In genomic region chr9:96048116-96048953, GRCh38 we compare ENCODE assay signal across 8 cellular contexts.
DNase-seq lines count a peak whose midpoint lies in the region; ATAC-seq, FAIRE-seq and TF ChIP-seq lines count a peak whose summit lies in the region.

No MANE protein-coding gene starts in this region.

- H3K27me3 ChIP-seq in astrocyte (ENCODE audit: insufficient read depth, low read length): peaks cover 22% of the 10 kb centered on the region
- no peaks in the 10 kb centered on the region for H3K27me3 ChIP-seq in sigmoid colon

- WGBS in sigmoid colon, 2 donors: 63 to 78% methylated on average over 24 of the region's 24 CpGs

- no peaks in the 10 kb centered on the region for H3K36me3 ChIP-seq in astrocyte (ENCODE audit: insufficient read depth, low read length)
- H3K36me3 ChIP-seq in sigmoid colon: no peaks in the 10 kb centered on the region

- H3K9me3 Mint-ChIP-seq in astrocyte (ENCODE audit: unreplicated experiment): peaks cover 7% of the 10 kb centered on the region

- peak overlapping the region; percentile 58 for H3K4me2 ChIP-seq in astrocyte (ENCODE audit: low read length)

- H3K9ac ChIP-seq in astrocyte (ENCODE audit: low read length): peak overlapping the region; percentile 35

- peaks cover 6% of the 10 kb centered on the region for H3K36me3 Mint-ChIP-seq in astrocyte (ENCODE audit: low read depth, unreplicated experiment)

- H3K4me1 Mint-ChIP-seq in astrocyte (ENCODE audit: low read depth, unreplicated experiment): peaks cover 19% of the 10 kb centered on the region

- TF ChIP-seq CTCF in astrocyte (IDR thresholded peaks at IDR 0.05; ENCODE audit: insufficient read depth, low read depth, low read length): no peak
- TF ChIP-seq CTCF in sigmoid colon (IDR thresholded peaks at IDR 0.05): no peak

- peak overlapping the region; percentile 95 for H3K27ac Mint-ChIP-seq in astrocyte (ENCODE audit: unreplicated experiment)

- H3K4me3 Mint-ChIP-seq in astrocyte (ENCODE audit: unreplicated experiment): no peak overlapping the region

- peaks cover 35% of the 10 kb centered on the region for H3K27me3 Mint-ChIP-seq in astrocyte (ENCODE audit: low read depth, unreplicated experiment)

- no peak for FAIRE-seq in astrocyte (lab: Jason Lieb, UNC)

- ATAC-seq in HG03280 (IDR thresholded peaks at IDR 0.05; ENCODE audit: unreplicated experiment): no peak

- no peaks in the 10 kb centered on the region for H3K79me2 ChIP-seq in astrocyte (ENCODE audit: insufficient read depth, low read length)

- H3K4me3 ChIP-seq in astrocyte (ENCODE audit: insufficient read depth, low read depth, low read length): no peak overlapping the region
- H3K4me3 ChIP-seq in sigmoid colon: peak overlapping the region in 2 of 4 donors; percentile 2 to 10

- H3K9me3 ChIP-seq in astrocyte (ENCODE audit: insufficient read depth, low read depth, low read length) (peaks cover 2% of the 10 kb centered on the region), sigmoid colon (no peaks in the 10 kb centered on the region)

- intact Hi-C loops in sigmoid colon (cut with DNase I): loop anchor here (2.0 kb wide), 1 partner anchor 170 kb away; no protein-coding TSS in a partner anchor

- TF ChIP-seq POLR2A in sigmoid colon (IDR thresholded peaks at IDR 0.05): no peak

- peak overlapping the region; percentile 56 for H2AFZ ChIP-seq in astrocyte (ENCODE audit: low read depth, low read length)

- peak; percentile 36 for DNase-seq in HuH-7 (ENCODE audit: low spot score)
- DNase-seq in astrocyte (ENCODE audit: low read depth): no peak
- peak; percentile 32 for DNase-seq in inferior parietal cortex (ENCODE audit: extremely low spot score)
- DNase-seq in sigmoid colon: no peak
- DNase-seq in D341Med (ENCODE audit: low spot score): no peak
- no peak for DNase-seq in SIG-M5 (lab: John Stamatoyannopoulos, UW)
- no peak for DNase-seq in NCI-H1436 treated with DMSO at 0.1 percent for 48 hours (lab: John Stamatoyannopoulos, UW)

- no peak overlapping the region for H3K27ac ChIP-seq in astrocyte (ENCODE audit: low read depth, low read length)
- H3K27ac ChIP-seq in sigmoid colon: peak overlapping the region; percentile 42 to 65 (median 62)

- H3K4me1 ChIP-seq in astrocyte (ENCODE audit: insufficient read depth, low read length) (peaks cover 3% of the 10 kb centered on the region), sigmoid colon (peaks cover 0 to 17% (median 12%) of the 10 kb centered on the region in 4 donors)

- H4K20me1 ChIP-seq in astrocyte (ENCODE audit: insufficient read depth, low read length): no peaks in the 10 kb centered on the region

- TF ChIP-seq EP300 in sigmoid colon (IDR thresholded peaks at IDR 0.05): no peak

Comparison
In these comparisons a context has a peak if more than half of its experiments do, and no peak if none do; other contexts are left out.
1. DNase-seq: peak in HuH-7 (single experiment) and inferior parietal cortex (single experiment); none in astrocyte (single experiment), sigmoid colon (single experiment), D341Med (single experiment), SIG-M5 (single experiment) and NCI-H1436 treated with DMSO at 0.1 percent for 48 hours (single experiment).